In the genomic region with DNA sequence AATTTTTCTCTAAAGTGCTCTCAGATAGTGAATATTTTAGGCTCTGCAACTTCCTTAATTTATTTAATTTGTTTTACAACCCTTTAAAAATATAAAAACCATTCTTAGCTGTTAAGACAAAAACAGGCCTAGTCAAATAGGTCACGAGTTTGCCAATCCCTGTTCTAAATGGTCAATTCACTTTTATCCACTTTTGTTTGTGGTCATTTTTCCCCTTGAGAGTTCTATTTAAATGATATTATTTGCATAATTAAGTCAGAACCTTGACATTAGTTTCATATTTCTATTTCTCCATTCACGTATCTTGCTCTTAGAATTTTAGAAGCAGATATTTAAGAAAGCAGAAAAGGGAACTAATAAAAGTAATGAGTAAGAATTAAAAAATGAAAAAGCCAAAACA, we compare ENCODE assay signal across 1 cellular context.
TF ChIP-seq lines count a peak whose summit lies in the region.

No MANE protein-coding gene starts in this region.

TF ChIP-seq in GM12878, 131 proteins besides CTCF, POLR2A, EP300 and RAD21:
- TF ChIP-seq RUNX3 (IDR thresholded peaks at IDR 0.05; ENCODE audit: low read length) (peak; percentile 44; the same call in 1 of the 2 replicates), RELB (IDR thresholded peaks at IDR 0.05; ENCODE audit: low read depth) (no peak), MEF2B (IDR thresholded peaks at IDR 0.05; ENCODE audit: partially characterized antibody, poor library complexity, severe bottlenecking) (peak; percentile 82), NFIC (IDR thresholded peaks at IDR 0.05; ENCODE audit: low read depth, low read length) (0 out of 2 replicates have a peak, but pooled peaks have one; percentile 11), RAD51 (IDR thresholded peaks at IDR 0.05) (peak; percentile 55; the same call in 1 of the 2 replicates), POU2F2 (IDR thresholded peaks at IDR 0.05; ENCODE audit: borderline replicate concordance, low read depth, low read length) (0 out of 3 replicates have a peak, but pooled peaks have one; percentile 32)
- TF ChIP-seq, protein P1, sequence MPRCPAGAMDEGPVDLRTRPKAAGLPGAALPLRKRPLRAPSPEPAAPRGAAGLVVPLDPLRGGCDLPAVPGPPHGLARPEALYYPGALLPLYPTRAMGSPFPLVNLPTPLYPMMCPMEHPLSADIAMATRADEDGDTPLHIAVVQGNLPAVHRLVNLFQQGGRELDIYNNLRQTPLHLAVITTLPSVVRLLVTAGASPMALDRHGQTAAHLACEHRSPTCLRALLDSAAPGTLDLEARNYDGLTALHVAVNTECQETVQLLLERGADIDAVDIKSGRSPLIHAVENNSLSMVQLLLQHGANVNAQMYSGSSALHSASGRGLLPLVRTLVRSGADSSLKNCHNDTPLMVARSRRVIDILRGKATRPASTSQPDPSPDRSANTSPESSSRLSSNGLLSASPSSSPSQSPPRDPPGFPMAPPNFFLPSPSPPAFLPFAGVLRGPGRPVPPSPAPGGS (IDR thresholded peaks at IDR 0.05; ENCODE audit: borderline replicate concordance, insufficient read depth, low read depth, low read length, poor library complexity, severe bottlenecking) = no peak
